ENCODE assay signal across 20 cellular contexts in the genomic region with DNA sequence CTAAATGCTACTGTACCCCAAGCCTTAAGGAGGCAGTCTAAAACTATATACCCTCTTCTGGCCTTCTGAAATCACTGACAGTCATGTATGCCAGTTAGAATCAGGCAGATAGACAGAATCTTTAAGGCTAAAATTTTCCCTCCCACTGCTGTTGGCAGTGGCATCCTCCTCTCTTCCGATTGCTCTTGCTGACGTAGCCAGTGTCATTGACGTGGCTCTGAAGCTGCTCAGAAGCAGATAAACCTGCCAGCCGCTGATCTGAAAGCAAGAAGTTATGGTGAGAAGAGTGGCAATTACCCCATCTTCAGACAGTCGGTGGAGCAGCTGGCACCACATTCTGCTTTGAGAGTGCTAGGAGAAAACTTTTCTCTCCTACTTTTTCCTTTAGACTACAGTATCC. TPM values are rescaled to one million over a fixed set of nuclear protein-coding genes. Genes with fewer than 3 reads are reported as not detected.
DNase-seq lines count a peak whose midpoint lies in the region; ATAC-seq, FAIRE-seq and TF ChIP-seq lines count a peak whose summit lies in the region.
"Had no signal": no experiment of that assay in that cellular context is flagged by ENCODE, and none has a peak within 500 bp of the region (broad histone marks: within the 10 kb centered on the region; RNA-seq: fewer than 3 reads in every experiment).

No MANE protein-coding gene starts in this region.

- H2AFZ ChIP-seq in OCI-LY7 (ENCODE audit: low read length) (no peak overlapping the region), GM12878 (ENCODE audit: control insufficient read depth, low read depth, low read length) (no peak overlapping the region)

- FAIRE-seq in GM12878 (lab: Jason Lieb, UNC): no peak
- FAIRE-seq: A204.1, D721Med, H54, RCC 7860 had no signal

- no peaks in the 10 kb centered on the region for H3K36me3 ChIP-seq in OCI-LY7 (ENCODE audit: insufficient read depth, low read length)
- H3K36me3 ChIP-seq in GM12878 (ENCODE audit: control insufficient read depth in 2 of 2, insufficient read depth in 2 of 2, low read length in 1 of 2): no peaks in the 10 kb centered on the region
- H3K36me3 ChIP-seq: BE2C had no signal

- intact Hi-C loops in OCI-LY7 (cut with micrococcal nuclease; ENCODE audit: unreplicated experiment) (no loop called here), GM12878 (cut with micrococcal nuclease; ENCODE audit: unreplicated experiment) (no loop called here)

- BruUV-seq in OCI-LY7 (replicated peaks; lab: Mats Ljungman, UMichigan) (no TSS peak), GM12878 (replicated peaks; lab: Mats Ljungman, UMichigan) (no TSS peak)

- no peak for DNase-seq in OCI-LY7 (ENCODE audit: low spot score)
- DNase-seq in GM12878 (ENCODE audit: low read depth, low spot score): no peak
- DNase-seq in putamen (ENCODE audit: low spot score): peak; percentile 67
- no peak for DNase-seq in NCI-H2081 (lab: John Stamatoyannopoulos, UW)
- no peak for DNase-seq in NOMO-1 treated with dmso at 0.1 percent for 144 hours (lab: John Stamatoyannopoulos, UW; ENCODE audit: unreplicated experiment)
- DNase-seq: BE2C; DMS79; KBM-7; NCI-H1105 treated with DMSO at 0.1 percent for 48 hours; NCI-H1694; NCI-H446 treated with DMSO at 0.1 percent for 48 hours; NCI-H526 treated with DMSO at 0.1 percent for 48 hours; NK-92 treated with Interleukin-12 subunit alpha and Interleukin-12 subunit beta, amount 100 ng/mL, for 24 hours; Right ventricle myocardium superior had no signal

- no peak overlapping the region for H3K27ac ChIP-seq in OCI-LY7 (ENCODE audit: low read depth, low read length, poor library complexity, severe bottlenecking)
- H3K27ac ChIP-seq in GM12878 (ENCODE audit: control insufficient read depth, insufficient read depth): no peak overlapping the region

- in situ Hi-C loops in GM12878 (cut with MboI): no loop called here

- H3K4me3 ChIP-seq in OCI-LY7 (ENCODE audit: low read depth, low read length, poor library complexity, severe bottlenecking) (no peak overlapping the region), GM12878 (no peak overlapping the region)

- no peaks in the 10 kb centered on the region for H3K9me3 ChIP-seq in OCI-LY7 (ENCODE audit: low read length)
- H3K9me3 ChIP-seq in GM12878 (replicated peaks; ENCODE audit: control insufficient read depth, insufficient read depth, low read length): no peaks in the 10 kb centered on the region; the same call in 2 of the 3 replicates
- H3K9me3 ChIP-seq: BE2C had no signal

- POLR2A ChIA-PET in OCI-LY7 (lab: Charles Lee): interaction anchor here (0.6 to 1.4 kb wide), 3 partner anchors 20 to 90 kb away, joined by 3 to 5 read pairs (median 3); no protein-coding TSS in a partner anchor
- POLR2A ChIA-PET in GM12878 (lab: Charles Lee): no interaction called here

- no peak for TF ChIP-seq POLR2A in GM12878 (IDR thresholded peaks at IDR 0.05; ENCODE audit: low read depth, low read length)

- H3K27me3 ChIP-seq in GM12878 (replicated peaks in 1 of 2; ENCODE audit: control insufficient read depth in 2 of 2, insufficient read depth in 2 of 2, low read length in 1 of 2): peaks cover 9 to 10% of the 10 kb centered on the region in 2 experiments

- TF ChIP-seq CTCF in GM12872 (IDR thresholded peaks at IDR 0.05; ENCODE audit: insufficient read depth, low read depth, low read length) (0 out of 3 replicates have a peak, but pooled peaks have one; percentile 5), OCI-LY7 (conservative IDR thresholded peaks at IDR 0.05; ENCODE audit: low read length) (0 out of 2 replicates have a peak, but pooled peaks have one; percentile 34), GM12878 (IDR thresholded peaks at IDR 0.05 in 2 of 3, conservative IDR thresholded peaks at IDR 0.05 in 1 of 3; ENCODE audit: control insufficient read depth in 2 of 3, extremely low read depth in 1 of 3, insufficient read depth in 1 of 3, low read depth in 3 of 3, low read length in 3 of 3) (peak in 1 of 3 experiments; percentile 3; a peak in 1 of 6 replicates)

- H3K9me2 ChIP-seq in OCI-LY7 (ENCODE audit: insufficient read depth, low read length): no peaks in the 10 kb centered on the region

- 24% methylated on average over 5 of the region's 5 CpGs for WGBS in GM12878 (ENCODE audit: insufficient coverage, insufficient replicate concordance, low lambda C conversion rate, missing lambda C conversion rate)

- RAD21 ChIA-PET in GM12878 (lab: Charles Lee; ENCODE audit: unreplicated experiment): interaction anchor here (0.8 to 2.5 kb wide), 11 partner anchors 8 to 415 kb away, joined by 3 to 8 read pairs (median 3); no protein-coding TSS in a partner anchor

- CTCF ChIA-PET in OCI-LY7 (lab: Charles Lee; ENCODE audit: unreplicated experiment): interaction anchor here (1.2 kb wide), 1 partner anchor 387 kb away, joined by 5 read pairs; no protein-coding TSS in a partner anchor
- CTCF ChIA-PET in GM12878 (lab: Yijun Ruan, JAX): interaction anchor here (0.7 to 4.6 kb wide), 17 partner anchors 9 to 389 kb away, joined by 3 to 27 read pairs (median 4); no protein-coding TSS in a partner anchor

- no peaks in the 10 kb centered on the region for H4K20me1 ChIP-seq in OCI-LY7 (ENCODE audit: insufficient read depth, low read length)
- H4K20me1 ChIP-seq in GM12878 (ENCODE audit: control insufficient read depth, insufficient read depth): no peaks in the 10 kb centered on the region

- H3K79me2 ChIP-seq in OCI-LY7 (ENCODE audit: insufficient read depth, low read depth, low read length): no peaks in the 10 kb centered on the region
- no peaks in the 10 kb centered on the region for H3K79me2 ChIP-seq in GM12878 (ENCODE audit: control insufficient read depth, insufficient read depth, low read length)

- peak; percentile 41 for ATAC-seq in GM12878
- ATAC-seq in HG03469 (IDR thresholded peaks at IDR 0.05; ENCODE audit: unreplicated experiment): no peak

- no peak overlapping the region for H3K9ac ChIP-seq in GM12878 (ENCODE audit: control insufficient read depth, insufficient read depth, low read length)

- SMC1A ChIA-PET in GM12878 (lab: Charles Lee; ENCODE audit: uncharacterized antibody, unreplicated experiment): interaction anchor here (0.8 to 2.1 kb wide), 17 partner anchors 8 to 387 kb away, joined by 3 to 15 read pairs (median 4); no protein-coding TSS in a partner anchor

- peaks cover 7% of the 10 kb centered on the region for H3K4me1 ChIP-seq in OCI-LY7 (ENCODE audit: insufficient read depth, low read length, poor library complexity, severe bottlenecking)
- no peaks in the 10 kb centered on the region for H3K4me1 ChIP-seq in GM12878 (ENCODE audit: control insufficient read depth, insufficient read depth, low read length)
- H3K4me1 ChIP-seq: BE2C had no signal

- no peak for TF ChIP-seq RAD21 in GM12878 (IDR thresholded peaks at IDR 0.05; ENCODE audit: insufficient read depth, low read depth, low read length)

- no peak for TF ChIP-seq EP300 in GM12878 (IDR thresholded peaks at IDR 0.05; ENCODE audit: borderline replicate concordance in 1 of 2, control insufficient read depth in 1 of 2, low read depth in 2 of 2, low read length in 2 of 2)

- H3K4me2 ChIP-seq in OCI-LY7 (ENCODE audit: low read length): no peak overlapping the region
- no peak overlapping the region for H3K4me2 ChIP-seq in GM12878 (ENCODE audit: control insufficient read depth, insufficient read depth)

TF ChIP-seq in GM12878, 131 proteins besides CTCF, POLR2A, EP300 and RAD21 (continues in another document):
- TF ChIP-seq, protein P1, sequence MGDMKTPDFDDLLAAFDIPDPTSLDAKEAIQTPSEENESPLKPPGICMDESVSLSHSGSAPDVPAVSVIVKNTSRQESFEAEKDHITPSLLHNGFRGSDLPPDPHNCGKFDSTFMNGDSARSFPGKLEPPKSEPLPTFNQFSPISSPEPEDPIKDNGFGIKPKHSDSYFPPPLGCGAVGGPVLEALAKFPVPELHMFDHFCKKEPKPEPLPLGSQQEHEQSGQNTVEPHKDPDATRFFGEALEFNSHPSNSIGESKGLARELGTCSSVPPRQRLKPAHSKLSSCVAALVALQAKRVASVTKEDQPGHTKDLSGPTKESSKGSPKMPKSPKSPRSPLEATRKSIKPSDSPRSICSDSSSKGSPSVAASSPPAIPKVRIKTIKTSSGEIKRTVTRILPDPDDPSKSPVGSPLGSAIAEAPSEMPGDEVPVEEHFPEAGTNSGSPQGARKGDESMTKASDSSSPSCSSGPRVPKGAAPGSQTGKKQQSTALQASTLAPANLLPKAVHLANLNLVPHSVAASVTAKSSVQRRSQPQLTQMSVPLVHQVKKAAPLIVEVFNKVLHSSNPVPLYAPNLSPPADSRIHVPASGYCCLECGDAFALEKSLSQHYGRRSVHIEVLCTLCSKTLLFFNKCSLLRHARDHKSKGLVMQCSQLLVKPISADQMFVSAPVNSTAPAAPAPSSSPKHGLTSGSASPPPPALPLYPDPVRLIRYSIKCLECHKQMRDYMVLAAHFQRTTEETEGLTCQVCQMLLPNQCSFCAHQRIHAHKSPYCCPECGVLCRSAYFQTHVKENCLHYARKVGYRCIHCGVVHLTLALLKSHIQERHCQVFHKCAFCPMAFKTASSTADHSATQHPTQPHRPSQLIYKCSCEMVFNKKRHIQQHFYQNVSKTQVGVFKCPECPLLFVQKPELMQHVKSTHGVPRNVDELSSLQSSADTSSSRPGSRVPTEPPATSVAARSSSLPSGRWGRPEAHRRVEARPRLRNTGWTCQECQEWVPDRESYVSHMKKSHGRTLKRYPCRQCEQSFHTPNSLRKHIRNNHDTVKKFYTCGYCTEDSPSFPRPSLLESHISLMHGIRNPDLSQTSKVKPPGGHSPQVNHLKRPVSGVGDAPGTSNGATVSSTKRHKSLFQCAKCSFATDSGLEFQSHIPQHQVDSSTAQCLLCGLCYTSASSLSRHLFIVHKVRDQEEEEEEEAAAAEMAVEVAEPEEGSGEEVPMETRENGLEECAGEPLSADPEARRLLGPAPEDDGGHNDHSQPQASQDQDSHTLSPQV (IDR thresholded peaks at IDR 0.05): no peak

RNA-seq across cellular contexts. Expression of a gene that starts 3.3 kb away (rescaled TPM):
- 0.06 TPM in 1 of 2 replicates, not detected in the other for total RNA-seq in OCI-LY7 (2014; rRNA removed; shearing (Covaris generic))
- 0.32 and 0.33 TPM in 2 replicates for total RNA-seq in OCI-LY7 (2022)
- not detected in 2 replicates for total RNA-seq in GM12878 (2013; cell fraction: nucleolus; rRNA removed)
- not detected in 2 replicates for total RNA-seq in GM12878 (2014; rRNA removed)
- under 0.01 TPM in 1 of 2 replicates, not detected in the other for total RNA-seq in GM12878 (2014; rRNA removed; fragmentation: Illumina TruSeq; extraction: Trizol)
- not detected in 2 replicates for total RNA-seq in GM12878 (2021)
- not detected for polyA plus RNA-seq in GM12878 (2011; ENCODE audit: low read depth)
- 0.03 and 0.20 TPM in 2 replicates for polyA plus RNA-seq in GM12878 (2011; rRNA removed)
- polyA plus RNA-seq in GM12878 (2011; cell fraction: cytosol; rRNA removed): 0.01 and 0.02 TPM in 2 replicates
- polyA plus RNA-seq in GM12878 (2011; cell fraction: nucleus; rRNA removed): 0.16 TPM in 2 replicates
- 0.10 and 0.22 TPM in 2 replicates for polyA plus RNA-seq in GM12878 (2012)
- polyA plus RNA-seq in GM12878 (2014; fragmentation: Illumina TruSeq; extraction: Trizol): not detected in 2 replicates
- under 1 TPM; 0.11 to 0.16 TPM for polyA plus RNA-seq in GM12878 (2014; fragmentation: Nextera tagmentation; extraction: Ambion mirVana)
- not detected in 2 replicates for polyA plus RNA-seq in GM12878 (2014; rRNA removed)
- under 1 TPM in 1 of 2 experiments, not detected in 1; 0.44 TPM for polyA plus RNA-seq in GM12878 (2016; fragmentation: Nextera tagmentation; extraction: Ambion mirVana)
- 0.05 and 0.15 TPM in 2 replicates for polyA minus RNA-seq in GM12878 (2011; rRNA and poly(A)+ RNA removed)
- polyA minus RNA-seq in GM12878 (2011; cell fraction: cytosol; rRNA and poly(A)+ RNA removed): not detected in 2 replicates
- 0.12 and 0.19 TPM in 2 replicates for polyA minus RNA-seq in GM12878 (2011; cell fraction: nucleus; rRNA and poly(A)+ RNA removed)
- total RNA-seq: Right ventricle myocardium superior had no signal
